ENCODE assay signal across 8 cellular contexts in genomic region chr3:69385723-69386483, GRCh38.
A peak's percentile ranks its signal among the peaks of the same experiment; 100 is the strongest.
DNase-seq lines count a peak whose midpoint lies in the region; ATAC-seq and TF ChIP-seq lines count a peak whose summit lies in the region.

Gene FRMD4B (minus strand): TSS chr3:69386088. CDS start chr3:69385989, 99 bp downstream.

- peak; percentile 47 for DNase-seq in 8988T
- DNase-seq in GM13977 (ENCODE audit: low spot score), result peak; percentile 52
- DNase-seq in RWPE2 (ENCODE audit: low spot score), result no peak
- peak in 1 of 2 donors; percentile 12 for DNase-seq in central memory CD8-positive, alpha-beta T cell (ENCODE audit: low spot score in 2 of 2)
- peak; percentile 71 for DNase-seq in iPS-NIHi11 (ENCODE audit: low spot score)
- peak; percentile 87 for DNase-seq in retina
- DNase-seq in NCI-H1694 treated with DMSO at 0.1 percent for 48 hours (lab: John Stamatoyannopoulos, UW), result no peak

- no peaks in the 10 kb centered on the region; the same call in 1 of the 2 replicates for H3K36me3 ChIP-seq in RWPE2 (ENCODE audit: low read depth)

- no peaks in the 10 kb centered on the region for H3K9me3 Mint-ChIP-seq in central memory CD8-positive, alpha-beta T cell

- H3K36me3 Mint-ChIP-seq in central memory CD8-positive, alpha-beta T cell (ENCODE audit: insufficient read depth), result peaks cover 2% of the 10 kb centered on the region

- peaks cover 8% of the 10 kb centered on the region for H3K4me1 Mint-ChIP-seq in central memory CD8-positive, alpha-beta T cell

- peak; percentile 35 for TF ChIP-seq CTCF in GM13977 (IDR thresholded peaks at IDR 0.05; ENCODE audit: extremely low read depth, insufficient read depth, missing control alignments)
- TF ChIP-seq CTCF in RWPE2 (IDR thresholded peaks at IDR 0.05; ENCODE audit: poor library complexity, severe bottlenecking), result peak; percentile 33

- no peak within 1 kb of the TSS for H3K27ac Mint-ChIP-seq in central memory CD8-positive, alpha-beta T cell (ENCODE audit: low read depth)

- peak within 1 kb of the TSS; percentile 13 for H3K4me3 ChIP-seq in RWPE2 (ENCODE audit: severe bottlenecking)

- peak within 1 kb of the TSS; percentile 32 for H3K27ac ChIP-seq in RWPE2 (ENCODE audit: poor library complexity, severe bottlenecking)

- peak within 1 kb of the TSS; percentile 79 for H3K4me3 Mint-ChIP-seq in central memory CD8-positive, alpha-beta T cell

- H3K27me3 ChIP-seq in RWPE2 (ENCODE audit: insufficient read depth, poor library complexity, severe bottlenecking), result no peaks in the 10 kb centered on the region

- H3K27me3 Mint-ChIP-seq in central memory CD8-positive, alpha-beta T cell, result peaks cover 54% of the 10 kb centered on the region

- in situ Hi-C loops in GM13977 (cut with MboI; ENCODE audit: low pct_unique_long_range_greater_than_20kb, low sequenced_read_pairs, unreplicated experiment), result no loop called here

- H3K9me3 ChIP-seq in RWPE2 (ENCODE audit: severe bottlenecking), result no peaks in the 10 kb centered on the region

- ATAC-seq in RWPE2 (ENCODE audit: low read depth), result peak; percentile 72
- peak; percentile 68 for ATAC-seq in central memory CD8-positive, alpha-beta T cell (replicated peaks; ENCODE audit: extremely low read depth, poor library complexity, severe bottlenecking)
- ATAC-seq in GM21825 (IDR thresholded peaks at IDR 0.05; ENCODE audit: unreplicated experiment), result no peak

- peaks cover 18% of the 10 kb centered on the region for H3K4me1 ChIP-seq in RWPE2 (ENCODE audit: insufficient read depth, poor library complexity, severe bottlenecking)

Comparison
In these comparisons a context has a peak if more than half of its experiments do, and no peak if none do; other contexts are left out.
1. DNase-seq: peak in 8988T (single experiment), GM13977 (single experiment), iPS-NIHi11 (single experiment) and retina (single experiment); none in RWPE2 (single experiment) and NCI-H1694 treated with DMSO at 0.1 percent for 48 hours (single experiment).